In the genomic region with DNA sequence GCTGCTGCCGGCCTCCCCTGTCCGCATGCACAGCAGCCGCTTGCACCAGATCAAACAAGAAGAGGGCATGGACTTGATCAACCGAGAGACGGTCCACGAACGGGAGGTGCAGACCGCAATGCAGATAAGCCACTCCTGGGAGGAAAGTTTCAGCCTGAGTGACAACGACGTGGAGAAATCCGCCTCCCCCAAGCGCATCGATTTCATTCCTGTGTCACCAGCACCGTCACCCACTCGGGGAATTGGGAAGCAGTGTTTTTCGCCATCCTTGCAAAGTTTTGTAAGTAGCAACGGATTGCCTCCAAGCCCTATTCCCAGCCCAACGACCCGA, we compare ENCODE assay signal across 8 cellular contexts.
DNase-seq lines count a peak whose midpoint lies in the region; ATAC-seq and TF ChIP-seq lines count a peak whose summit lies in the region.

No MANE protein-coding gene starts in this region.

- TF ChIP-seq CTCF in GM06990 (IDR thresholded peaks at IDR 0.05; ENCODE audit: insufficient read depth, low read length, poor library complexity, severe bottlenecking) (no peak), Panc1 (IDR thresholded peaks at IDR 0.05) (peak; percentile 15), fibroblast of mammary gland (conservative IDR thresholded peaks at IDR 0.05; ENCODE audit: control insufficient read depth, insufficient read depth, low read depth, low read length) (no peak)

- POLR2A ChIA-PET in Panc1 (lab: Charles Lee): no interaction called here

- no TSS peak for BruUV-seq in Panc1 (replicated peaks; lab: Mats Ljungman, UMichigan)

- CTCF ChIA-PET in Panc1 (lab: Charles Lee): no interaction called here

- no peak for DNase-seq in GM06990 (ENCODE audit: extremely low read depth, insufficient read length)
- no peak for DNase-seq in Panc1 (ENCODE audit: low read depth, low spot score)
- DNase-seq in fibroblast of mammary gland (ENCODE audit: low read depth): no peak
- no peak for DNase-seq in skeletal muscle cell (ENCODE audit: low read depth)
- no peak for DNase-seq in HCEC 1CT
- DNase-seq in NCI-H748 treated with DMSO at 0.1 percent for 48 hours (lab: John Stamatoyannopoulos, UW): no peak

- intact Hi-C loops in Panc1 (cut with micrococcal nuclease; ENCODE audit: unreplicated experiment): no loop called here

- H3K4me3 ChIP-seq in GM06990 (replicated peaks; ENCODE audit: low read depth, low read length) (peak overlapping the region; percentile 92), Panc1 (ENCODE audit: low read depth in 2 of 2, low read length in 2 of 2) (peak overlapping the region; percentile 66 to 89), fibroblast of mammary gland (ENCODE audit: control insufficient read depth, low read depth, low read length) (peak overlapping the region; percentile 75), skeletal muscle cell (ENCODE audit: low read depth, low read length) (peak overlapping the region; percentile 84)

- ATAC-seq in Panc1 (no peak), GM18502 (IDR thresholded peaks at IDR 0.05; ENCODE audit: poor library complexity, unreplicated experiment) (no peak), GM19467 (IDR thresholded peaks at IDR 0.05; ENCODE audit: unreplicated experiment) (no peak)

- H3K4me1 ChIP-seq in Panc1 (ENCODE audit: control insufficient read depth, insufficient read depth, low read length): no peaks in the 10 kb centered on the region; the same call in none of the 2 replicates

- H3K36me3 ChIP-seq in GM06990 (ENCODE audit: control insufficient read depth, insufficient read depth, low read length): no peaks in the 10 kb centered on the region
- no peaks in the 10 kb centered on the region; the same call in 1 of the 2 replicates for H3K36me3 ChIP-seq in Panc1 (ENCODE audit: control insufficient read depth, insufficient read depth, low read length)

- in situ Hi-C loops in Panc1 (cut with HindIII; ENCODE audit: low pct_unique_long_range_greater_than_20kb, low sequenced_read_pairs): no loop called here

- peak overlapping the region; percentile 35; the same call in 1 of the 2 replicates for H3K27ac ChIP-seq in Panc1 (ENCODE audit: low read length)

- no peaks in the 10 kb centered on the region for H3K9me3 ChIP-seq in Panc1 (ENCODE audit: control insufficient read depth, insufficient read depth, low read depth, low read length)

- H3K27me3 ChIP-seq in GM06990 (replicated peaks; ENCODE audit: control insufficient read depth, insufficient read depth, low read length) (no peaks in the 10 kb centered on the region), Panc1 (ENCODE audit: control insufficient read depth, insufficient read depth, low read length) (no peaks in the 10 kb centered on the region)
